20 cellular contexts compared by ENCODE assay signal in the genomic region with DNA sequence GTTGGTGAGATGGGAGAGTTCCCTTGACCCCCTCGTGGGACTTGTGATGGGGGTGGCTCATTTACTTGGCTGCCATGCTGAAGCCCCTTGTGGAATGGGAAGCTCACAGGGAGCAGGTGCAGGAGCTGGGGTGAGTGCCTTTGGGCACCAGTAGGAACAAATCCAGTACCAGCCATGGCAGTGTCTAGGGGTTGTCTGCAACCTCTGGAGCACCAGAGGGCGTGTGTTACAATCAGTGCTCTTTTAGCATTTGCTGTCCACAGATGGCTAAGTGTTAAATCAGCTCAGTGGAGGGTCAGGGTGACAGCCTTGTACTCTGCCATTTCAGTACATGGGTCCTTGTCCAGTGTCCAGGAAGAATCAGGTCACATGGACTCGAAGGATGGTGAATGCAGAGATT.
DNase-seq lines count a peak whose midpoint lies in the region; ATAC-seq, FAIRE-seq and TF ChIP-seq lines count a peak whose summit lies in the region.
"Had no signal": no experiment of that assay in that cellular context is flagged by ENCODE, and none has a peak within 500 bp of the region (broad histone marks: within the 10 kb centered on the region; RNA-seq: fewer than 3 reads in every experiment).

No MANE protein-coding gene starts in this region.

- TF ChIP-seq POLR2A in A549 (IDR thresholded peaks at IDR 0.05; ENCODE audit: low read length): no peak

- H3K4me3 Mint-ChIP-seq in WTC11: no peak overlapping the region
- H3K4me3 Mint-ChIP-seq: B cell; CD4-positive, alpha-beta T cell; HFFc6 had no signal

- H3K9me3 ChIP-seq in A549 (no peaks in the 10 kb centered on the region), PC-3 (ENCODE audit: low read length) (no peaks in the 10 kb centered on the region)
- H3K9me3 ChIP-seq: HAP-1 had no signal

- CTCF ChIA-PET in A549 (lab: Yijun Ruan, JAX) (no interaction called here), PC-3 (lab: Charles Lee) (no interaction called here), WTC11 (lab: Charles Lee) (interaction anchor here (0.6 kb wide), 1 partner anchor 602 kb away, joined by 4 read pairs; no protein-coding TSS in a partner anchor)

- H3K79me2 ChIP-seq in PC-3 (ENCODE audit: low read length): no peaks in the 10 kb centered on the region

- no peak for FAIRE-seq in A549 (lab: Jason Lieb, UNC)
- FAIRE-seq: G401.6, GM12891, K562 had no signal

- TF ChIP-seq EP300 in A549 (IDR thresholded peaks at IDR 0.05): no peak

- H4K20me1 ChIP-seq in PC-3 (ENCODE audit: low read length): no peaks in the 10 kb centered on the region

- H3K36me3 ChIP-seq in PC-3 (ENCODE audit: low read depth, low read length): no peaks in the 10 kb centered on the region
- H3K36me3 ChIP-seq: HAP-1 had no signal

- intact Hi-C loops in PC-3 (cut with micrococcal nuclease): no loop called here

- ATAC-seq in A549 (peak; percentile 28 to 43; a peak in 2 of 6 replicates), PC-3 (no peak), WTC11 (peak; percentile 20; the same call in 1 of the 2 replicates)
- ATAC-seq: K562 had no signal

- no peaks in the 10 kb centered on the region for H3K9me2 ChIP-seq in PC-3 (replicated peaks; ENCODE audit: low read length)

- H3K4me1 Mint-ChIP-seq in WTC11: no peaks in the 10 kb centered on the region
- H3K4me1 Mint-ChIP-seq: B cell had no signal

- no peak overlapping the region for H3K9ac ChIP-seq in PC-3 (ENCODE audit: low read length)

- POLR2A ChIA-PET in A549 (lab: Yijun Ruan, JAX): no interaction called here
- POLR2A ChIA-PET in PC-3 (lab: Charles Lee; ENCODE audit: unreplicated experiment): no interaction called here
- POLR2A ChIA-PET in WTC11 (lab: Charles Lee): no interaction called here

- H3K27ac ChIP-seq in A549 (no peak overlapping the region), PC-3 (ENCODE audit: low read length) (no peak overlapping the region)

- peaks cover 68% of the 10 kb centered on the region for H3K27me3 ChIP-seq in PC-3 (ENCODE audit: low read length)

- BruUV-seq in PC-3 (replicated peaks; lab: Mats Ljungman, UMichigan): no TSS peak

- peaks cover 3% of the 10 kb centered on the region for H3K27me3 Mint-ChIP-seq in WTC11 (ENCODE audit: low read depth)

- no peak overlapping the region for H3K4me3 ChIP-seq in A549
- H3K4me3 ChIP-seq in PC-3 (ENCODE audit: low read length): no peak overlapping the region
- H3K4me3 ChIP-seq: HAP-1, K562 had no signal

- H2AFZ ChIP-seq in PC-3 (ENCODE audit: low read length): no peak overlapping the region

- H3K4me2 ChIP-seq in A549: no peak overlapping the region
- no peak overlapping the region for H3K4me2 ChIP-seq in PC-3 (ENCODE audit: low read length)

- no peak for TF ChIP-seq RAD21 in A549 (conservative IDR thresholded peaks at IDR 0.05 in 1 of 2, IDR thresholded peaks at IDR 0.05 in 1 of 2)

- 0% methylated on average over 2 of the region's 3 CpGs for WGBS in A549 (ENCODE audit: missing lambda C conversion rate)

- no peak for DNase-seq in A549 (ENCODE audit: low read depth in 1 of 2, low spot score in 1 of 2)
- peak; percentile 30 for DNase-seq in HT-29 (ENCODE audit: low spot score)
- DNase-seq in PC-3: peak; percentile 3
- no peak for DNase-seq in WTC11 (ENCODE audit: low spot score)
- DNase-seq in T-helper 2 cell: no peak
- no peak for DNase-seq in NCI-H1092 treated with DMSO at 0.1 percent for 48 hours (lab: John Stamatoyannopoulos, UW)
- DNase-seq in HPDE6-E6E7 (ENCODE audit: extremely low spot score): no peak
- DNase-seq: C1 segment of cervical spinal cord; Calu3; CD4-positive, alpha-beta T cell; DMS 273 treated with DMSO at 0.1 percent for 48 hours; DMS79 treated with DMSO at 0.1 percent for 48 hours; EL; GOT3; HFFc6 had no signal

- H3K36me3 Mint-ChIP-seq in WTC11: peaks cover 8% of the 10 kb centered on the region; the same call in 1 of the 2 replicates

- no peaks in the 10 kb centered on the region for H3K4me1 ChIP-seq in A549
- H3K4me1 ChIP-seq in PC-3 (ENCODE audit: insufficient read depth, low read length): no peaks in the 10 kb centered on the region
- H3K4me1 ChIP-seq: HAP-1 had no signal

- TF ChIP-seq CTCF in A549 (IDR thresholded peaks at IDR 0.05) (no peak), PC-3 (conservative IDR thresholded peaks at IDR 0.05; ENCODE audit: low read depth, low read length) (no peak), WTC11 (IDR thresholded peaks at IDR 0.05) (no peak)

- peaks cover 16% of the 10 kb centered on the region for H3K9me3 Mint-ChIP-seq in WTC11

- no peak overlapping the region for H3K27ac Mint-ChIP-seq in WTC11
- H3K27ac Mint-ChIP-seq: B cell; CD4-positive, alpha-beta T cell; HFFc6 had no signal

- no peaks in the 10 kb centered on the region for H3F3A ChIP-seq in PC-3 (ENCODE audit: low read length, unreplicated experiment)

TF ChIP-seq in A549, 52 proteins besides CTCF, POLR2A, EP300 and RAD21:
- no peak for TF ChIP-seq RCOR1 (IDR thresholded peaks at IDR 0.05; ENCODE audit: low read depth, low read length)

TF ChIP-seq in WTC11, 78 proteins besides CTCF, POLR2A, EP300 and RAD21:
- TF ChIP-seq GRHL2 (CRISPR knock-in tag; IDR thresholded peaks at IDR 0.05; ENCODE audit: insufficient replicate concordance, severe bottlenecking): no peak
- TF ChIP-seq JUN (CRISPR knock-in tag; IDR thresholded peaks at IDR 0.05): no peak
- no peak for TF ChIP-seq MXD4 (CRISPR knock-in tag; IDR thresholded peaks at IDR 0.05; ENCODE audit: borderline replicate concordance)
- TF ChIP-seq, protein P1, sequence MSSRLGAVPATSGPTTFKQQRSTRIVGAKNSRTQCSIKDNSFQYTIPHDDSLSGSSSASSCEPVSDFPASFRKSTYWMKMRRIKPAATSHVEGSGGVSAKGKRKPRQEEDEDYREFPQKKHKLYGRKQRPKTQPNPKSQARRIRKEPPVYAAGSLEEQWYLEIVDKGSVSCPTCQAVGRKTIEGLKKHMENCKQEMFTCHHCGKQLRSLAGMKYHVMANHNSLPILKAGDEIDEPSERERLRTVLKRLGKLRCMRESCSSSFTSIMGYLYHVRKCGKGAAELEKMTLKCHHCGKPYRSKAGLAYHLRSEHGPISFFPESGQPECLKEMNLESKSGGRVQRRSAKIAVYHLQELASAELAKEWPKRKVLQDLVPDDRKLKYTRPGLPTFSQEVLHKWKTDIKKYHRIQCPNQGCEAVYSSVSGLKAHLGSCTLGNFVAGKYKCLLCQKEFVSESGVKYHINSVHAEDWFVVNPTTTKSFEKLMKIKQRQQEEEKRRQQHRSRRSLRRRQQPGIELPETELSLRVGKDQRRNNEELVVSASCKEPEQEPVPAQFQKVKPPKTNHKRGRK (CRISPR knock-in tag; IDR thresholded peaks at IDR 0.05; ENCODE audit: borderline replicate concordance): no peak
TF ChIP-seq in WTC11: peak in this region for 0.

Comparison
In these comparisons a context has a peak if more than half of its experiments do, and no peak if none do; other contexts are left out.
1. DNase-seq: peak in HT-29 (single experiment) and PC-3 (single experiment); none in A549 (0 of 2), WTC11 (single experiment), T-helper 2 cell (0 of 5), NCI-H1092 treated with DMSO at 0.1 percent for 48 hours (single experiment) and HPDE6-E6E7 (single experiment).